In genomic region chr17:19135391-19135790, GRCh38 we compare ENCODE assay signal across 11 cellular contexts. TPM values are rescaled to one million over a fixed set of nuclear protein-coding genes. Genes with fewer than 3 reads are reported as not detected.
A peak's percentile ranks its signal among the peaks of the same experiment; 100 is the strongest.
DNase-seq lines count a peak whose midpoint lies in the region; ATAC-seq, FAIRE-seq and TF ChIP-seq lines count a peak whose summit lies in the region.
"Not testable (repeated sequence)": the region's sequence is repeated elsewhere in the genome, so short reads cannot be mapped to it uniquely, and the experiment has no call there.
"Had no signal": no experiment of that assay in that cellular context is flagged by ENCODE, and none has a peak within 500 bp of the region (broad histone marks: within the 10 kb centered on the region; RNA-seq: fewer than 3 reads in every experiment).

No MANE protein-coding gene starts in this region.

- H3K27me3 ChIP-seq in GM23338 (ENCODE audit: insufficient read depth); right lobe of liver; pancreas; upper lobe of right lung: not testable (repeated sequence)

- H3K27ac Mint-ChIP-seq in GM23338; T-helper 17 cell; activated T-helper 17 cell treated with anti-CD3 and anti-CD28 coated beads, Interleukin-2, amount 50 U/mL, for 72 hours; effector memory CD8-positive, alpha-beta T cell: not testable (repeated sequence)

- WGBS in right lobe of liver (ENCODE audit: insufficient coverage, low coverage, low lambda C conversion rate, missing lambda C conversion rate), result no CpG with 5 or more reads among the region's 13 CpGs
- no CpG with 5 or more reads among the region's 13 CpGs for WGBS in pancreas, 2 donors

- not testable (repeated sequence) for H3K27me3 Mint-ChIP-seq in GM23338 (ENCODE audit: insufficient read depth, low read depth, poor library complexity); T-helper 17 cell; activated T-helper 17 cell treated with anti-CD3 and anti-CD28 coated beads, Interleukin-2, amount 50 U/mL, for 72 hours; effector memory CD8-positive, alpha-beta T cell

- not testable (repeated sequence) for H3K79me2 ChIP-seq in GM23338 (replicated peaks; ENCODE audit: insufficient read depth)

- H3K27ac ChIP-seq in GM23338 (ENCODE audit: low read depth); right lobe of liver; pancreas; upper lobe of right lung: not testable (repeated sequence)

- H3K4me1 Mint-ChIP-seq in GM23338; T-helper 17 cell; activated T-helper 17 cell treated with anti-CD3 and anti-CD28 coated beads, Interleukin-2, amount 50 U/mL, for 72 hours; effector memory CD8-positive, alpha-beta T cell (ENCODE audit: low read depth in 2 of 2): not testable (repeated sequence)

- not testable (repeated sequence) for H3K9me2 ChIP-seq in GM23338 (ENCODE audit: insufficient read depth)

- not testable (repeated sequence) for H3K4me3 ChIP-seq in GM23338, right lobe of liver, pancreas, upper lobe of right lung

- ATAC-seq in GM23338 (peak; percentile 13; the same call in 2 of the 3 replicates), T-helper 17 cell (peak; percentile 51), right lobe of liver (peak in 3 of 4 donors; percentile 2 to 22 (median 9)), pancreas (peak; percentile 25 to 51 (median 36)), upper lobe of right lung (peak; percentile 42)
- peak; percentile 33 for ATAC-seq in activated T-helper 17 cell treated with anti-CD3 and anti-CD28 coated beads, Interleukin-2, amount 50 U/mL, for 72 hours (replicated peaks)
- peak; percentile 37 for ATAC-seq in effector memory CD8-positive, alpha-beta T cell (replicated peaks)

- H3K9me3 Mint-ChIP-seq in GM23338; activated T-helper 17 cell treated with anti-CD3 and anti-CD28 coated beads, Interleukin-2, amount 50 U/mL, for 72 hours; effector memory CD8-positive, alpha-beta T cell: not testable (repeated sequence)

- H3K4me2 ChIP-seq in GM23338, result not testable (repeated sequence)

- intact Hi-C loops in right lobe of liver (cut with DNase I); pancreas (cut with DNase I); upper lobe of right lung (cut with DNase I): not testable (repeated sequence)

- FAIRE-seq in GM18507 (lab: Jason Lieb, UNC), result peak; percentile 95
- not testable (repeated sequence) for FAIRE-seq in pancreas (lab: Jason Lieb, UNC)

- not testable (repeated sequence) for H4K20me1 ChIP-seq in GM23338 (replicated peaks; ENCODE audit: insufficient read depth)

- H2AFZ ChIP-seq in GM23338, result not testable (repeated sequence)

- not testable (repeated sequence) for DNase-seq in GM18507 (ENCODE audit: extremely low spot score, insufficient read length, low read depth); GM23338 (ENCODE audit: low spot score); T-helper 17 cell; effector memory CD8-positive, alpha-beta T cell; right lobe of liver; pancreas; upper lobe of right lung

- TF ChIP-seq CTCF in GM23338 (conservative IDR thresholded peaks at IDR 0.05; ENCODE audit: low read depth in 2 of 2); right lobe of liver (IDR thresholded peaks at IDR 0.05); pancreas (IDR thresholded peaks at IDR 0.05); upper lobe of right lung (IDR thresholded peaks at IDR 0.05): not testable (repeated sequence)

- H3K9me3 ChIP-seq in T-helper 17 cell (ENCODE audit: control insufficient read depth, low read length, poor library complexity, severe bottlenecking); right lobe of liver; pancreas; upper lobe of right lung: not testable (repeated sequence)

- H3K36me3 ChIP-seq in GM23338 (ENCODE audit: insufficient read depth); right lobe of liver; pancreas; upper lobe of right lung: not testable (repeated sequence)

- TF ChIP-seq POLR2A in right lobe of liver (IDR thresholded peaks at IDR 0.05), result not testable (repeated sequence)

- H3F3A ChIP-seq in GM23338 (replicated peaks; ENCODE audit: low read depth), result not testable (repeated sequence)

- not testable (repeated sequence) for H3K36me3 Mint-ChIP-seq in GM23338 (ENCODE audit: low read depth); T-helper 17 cell (ENCODE audit: low read depth); activated T-helper 17 cell treated with anti-CD3 and anti-CD28 coated beads, Interleukin-2, amount 50 U/mL, for 72 hours (ENCODE audit: low read depth); effector memory CD8-positive, alpha-beta T cell (ENCODE audit: insufficient read depth)

- not testable (repeated sequence) for H3K4me1 ChIP-seq in GM23338 (ENCODE audit: insufficient read depth); right lobe of liver; pancreas; upper lobe of right lung

- not testable (repeated sequence) for H3K4me3 Mint-ChIP-seq in GM23338; T-helper 17 cell; activated T-helper 17 cell treated with anti-CD3 and anti-CD28 coated beads, Interleukin-2, amount 50 U/mL, for 72 hours; effector memory CD8-positive, alpha-beta T cell

RNA-seq across cellular contexts. Expression of gene GRAPL, which starts 8.0 kb away (rescaled TPM):
- 0.28 TPM in 1 of 2 replicates, not detected in the other for total RNA-seq in GM23338 (2014; rRNA removed; shearing (Covaris generic))
- polyA plus RNA-seq in GM23338 (2016; fragmentation: Nextera tagmentation; extraction: Ambion mirVana) (not detected in 2 replicates), pancreas (1 to 10 TPM in 1 of 2 donors, under 1 TPM in 1; 0.87 to 2.5 TPM)
- total RNA-seq in T-helper 17 cell (10 to 100 TPM; 17.5 to 21.0 TPM), right lobe of liver (1 to 10 TPM in 4 of 6 experiments, under 1 TPM in 2; 0.68 to 9.2 (median 2.2) TPM), pancreas (under 1 TPM in 4 of 6 donors, not detected in 2; 0.19 to 1.00 (median 0.54) TPM), upper lobe of right lung (16.6 TPM)
- 1 to 10 TPM; 6.9 to 9.9 TPM for total RNA-seq in activated T-helper 17 cell treated with anti-CD3 and anti-CD28 coated beads, Interleukin-2, amount 50 U/mL, for 72 hours
- total RNA-seq: Calu3, LHCN-M2, MCF 10A had no signal
